ENCODE assay signal across 13 cellular contexts in the genomic region with DNA sequence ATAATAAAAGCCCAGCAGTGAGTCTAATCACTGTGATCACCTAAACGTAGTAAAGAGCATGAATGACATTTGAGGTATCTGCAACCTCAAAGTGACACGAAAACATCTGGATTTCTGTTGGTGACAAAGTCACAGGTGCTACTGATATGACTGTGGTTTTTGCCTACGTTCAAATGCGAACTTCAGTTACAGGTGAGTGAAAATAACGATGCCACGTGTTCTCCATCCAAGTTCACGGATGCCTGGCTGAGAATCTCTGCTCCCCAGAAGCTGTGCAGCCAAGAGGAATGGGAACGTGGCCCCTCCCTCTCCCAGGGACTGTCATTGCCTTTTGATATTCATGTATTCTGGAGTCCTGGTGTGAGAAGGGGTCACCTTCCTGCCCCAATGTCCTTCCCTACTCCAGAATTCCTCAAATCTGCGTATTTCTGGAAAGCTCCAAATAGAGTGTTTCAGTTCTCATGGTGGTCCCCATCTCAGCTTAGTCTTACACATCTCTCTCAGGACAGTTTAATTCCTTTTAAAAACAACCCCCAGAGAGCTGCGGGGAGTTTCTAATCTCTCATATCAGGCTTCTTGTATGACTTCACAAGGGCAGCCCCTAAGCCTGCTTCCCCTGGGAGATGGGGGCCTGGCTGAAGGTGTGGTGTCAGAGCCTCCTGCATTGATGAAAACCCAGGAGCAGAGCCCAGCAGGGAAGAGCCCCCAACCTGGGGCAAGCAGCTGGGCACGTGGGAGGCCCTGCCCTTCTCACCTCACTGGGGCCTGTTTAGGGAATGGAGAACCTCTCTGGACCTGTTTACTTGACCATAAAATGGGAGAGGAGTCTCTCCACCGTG. TPM values are rescaled to one million over a fixed set of nuclear protein-coding genes. Genes with fewer than 3 reads are reported as not detected.
DNase-seq lines count a peak whose midpoint lies in the region; ATAC-seq and TF ChIP-seq lines count a peak whose summit lies in the region.
"Had no signal": no experiment of that assay in that cellular context is flagged by ENCODE, and none has a peak within 500 bp of the region (broad histone marks: within the 10 kb centered on the region; RNA-seq: fewer than 3 reads in every experiment).

No MANE protein-coding gene starts in this region.

- no peak overlapping the region for H3K27ac ChIP-seq in neuronal stem cell (replicated peaks; ENCODE audit: low read length)
- peak overlapping the region in 1 of 4 donors; percentile 83 for H3K27ac ChIP-seq in Peyer's patch
- H3K27ac ChIP-seq: brain microvascular endothelial cell had no signal

- TF ChIP-seq CTCF in activated CD8-positive, alpha-beta T cell treated with anti-CD3 and anti-CD28 coated beads for 36 hours (IDR thresholded peaks at IDR 0.05): no peak
- no peak for TF ChIP-seq CTCF in Peyer's patch (IDR thresholded peaks at IDR 0.05)

- H3K4ac ChIP-seq in neuronal stem cell (ENCODE audit: low read length): no peak overlapping the region

- no peak overlapping the region for H3K9ac ChIP-seq in neuronal stem cell (ENCODE audit: low read depth, low read length, poor library complexity)

- H3K4me1 ChIP-seq in neuronal stem cell (ENCODE audit: control insufficient read depth in 2 of 2, insufficient read depth in 1 of 2, low read depth in 1 of 2, low read length in 2 of 2): peaks cover 0 to 3% of the 10 kb centered on the region in 2 donors
- H3K4me1 ChIP-seq in Peyer's patch: peaks cover 0 to 33% (median 9%) of the 10 kb centered on the region in 4 donors
- H3K4me1 ChIP-seq: HAP-1 had no signal

- H3K9me3 Mint-ChIP-seq in activated CD8-positive, alpha-beta T cell treated with anti-CD3 and anti-CD28 coated beads for 36 hours: peaks cover 5% of the 10 kb centered on the region

- H3K23ac ChIP-seq in neuronal stem cell (ENCODE audit: low read depth, low read length, poor library complexity): no peak overlapping the region

- H3K4me3 ChIP-seq in neuronal stem cell (ENCODE audit: low read length in 2 of 2) (no peak overlapping the region), Peyer's patch (no peak overlapping the region)
- H3K4me3 ChIP-seq: HAP-1, lung had no signal

- TF ChIP-seq POLR2A in Peyer's patch (IDR thresholded peaks at IDR 0.05): no peak

- peak; percentile 78 for DNase-seq in activated CD8-positive, alpha-beta T cell treated with anti-CD3 and anti-CD28 coated beads for 36 hours
- DNase-seq in neuronal stem cell (ENCODE audit: low spot score): no peak
- no peak for DNase-seq in DMS153 treated with DMSO at 0.1 percent for 48 hours (lab: John Stamatoyannopoulos, UW; ENCODE audit: unreplicated experiment)
- DNase-seq in Peyer's patch: no peak
- no peak for DNase-seq in NCI-H510A (lab: John Stamatoyannopoulos, UW)
- DNase-seq: brain microvascular endothelial cell, Karpas-422, NCI-H526 treated with DMSO at 0.1 percent for 48 hours had no signal

- peak overlapping the region; percentile 67 for H3K4me3 Mint-ChIP-seq in activated CD8-positive, alpha-beta T cell treated with anti-CD3 and anti-CD28 coated beads for 36 hours

- no peak overlapping the region for H2BK15ac ChIP-seq in neuronal stem cell (ENCODE audit: low read length)

- H2BK120ac ChIP-seq in neuronal stem cell (ENCODE audit: low read depth, low read length): no peak overlapping the region

- no peak overlapping the region for H2AK5ac ChIP-seq in neuronal stem cell (ENCODE audit: low read depth, low read length)

- peak overlapping the region; percentile 29 for H2AFZ ChIP-seq in neuronal stem cell (ENCODE audit: low read length)

- POLR2A ChIA-PET in activated CD8-positive, alpha-beta T cell treated with anti-CD3 and anti-CD28 coated beads for 36 hours (lab: Charles Lee): interaction anchor here (1.0 to 18.5 kb wide), 7 partner anchors 17 to 71 kb away, joined by 3 to 333 read pairs (median 4); a partner anchor contains a TSS

- peak overlapping the region; percentile 96 for H3K27ac Mint-ChIP-seq in activated CD8-positive, alpha-beta T cell treated with anti-CD3 and anti-CD28 coated beads for 36 hours

- CTCF ChIA-PET in activated CD8-positive, alpha-beta T cell treated with anti-CD3 and anti-CD28 coated beads for 36 hours (lab: Charles Lee): interaction anchor here (1.1 to 7.2 kb wide), 7 partner anchors 9 to 58 kb away, joined by 3 to 40 read pairs (median 5); no protein-coding TSS in a partner anchor

- H3K27me3 ChIP-seq in neuronal stem cell (ENCODE audit: control insufficient read depth in 3 of 3, insufficient read depth in 3 of 3, low read depth in 1 of 3, low read length in 3 of 3): peaks cover 0 to 8% (median 0%) of the 10 kb centered on the region in 3 experiments
- no peaks in the 10 kb centered on the region for H3K27me3 ChIP-seq in Peyer's patch
- H3K27me3 ChIP-seq: brain microvascular endothelial cell had no signal

- no peak overlapping the region for H3K4me2 ChIP-seq in neuronal stem cell (ENCODE audit: insufficient read depth, low read length, poor library complexity, severe bottlenecking)

- peaks cover 84% of the 10 kb centered on the region for H3K4me1 Mint-ChIP-seq in activated CD8-positive, alpha-beta T cell treated with anti-CD3 and anti-CD28 coated beads for 36 hours (ENCODE audit: low read depth)

- no peaks in the 10 kb centered on the region for H3K36me3 ChIP-seq in neuronal stem cell (replicated peaks in 1 of 2; ENCODE audit: control insufficient read depth in 2 of 2, insufficient read depth in 2 of 2, low read length in 2 of 2)
- no peaks in the 10 kb centered on the region for H3K36me3 ChIP-seq in Peyer's patch
- H3K36me3 ChIP-seq: brain microvascular endothelial cell, HAP-1 had no signal

- no CpG with 5 or more reads among the region's 12 CpGs for WGBS in neuronal stem cell (ENCODE audit: extremely low coverage in 2 of 2, insufficient read length in 2 of 2, insufficient replicate concordance in 1 of 2), 2 donors

- intact Hi-C loops in activated CD8-positive, alpha-beta T cell treated with anti-CD3 and anti-CD28 coated beads for 36 hours (cut with micrococcal nuclease): no loop called here

- no peak overlapping the region for H3K18ac ChIP-seq in neuronal stem cell (ENCODE audit: low read length)

- H3K27me3 Mint-ChIP-seq in activated CD8-positive, alpha-beta T cell treated with anti-CD3 and anti-CD28 coated beads for 36 hours: no peaks in the 10 kb centered on the region

- ATAC-seq in GM18520 (IDR thresholded peaks at IDR 0.05; ENCODE audit: unreplicated experiment) (peak; percentile 41), HG02678 (IDR thresholded peaks at IDR 0.05; ENCODE audit: unreplicated experiment) (peak; percentile 37)
- ATAC-seq in activated CD8-positive, alpha-beta T cell treated with anti-CD3 and anti-CD28 coated beads for 36 hours: peak; percentile 50

- no peak overlapping the region for H4K91ac ChIP-seq in neuronal stem cell (ENCODE audit: low read depth, low read length, poor library complexity)

- H3K14ac ChIP-seq in neuronal stem cell (ENCODE audit: low read length): no peak overlapping the region

- H3K79me1 ChIP-seq in neuronal stem cell (ENCODE audit: low read depth, low read length): peaks cover 1% of the 10 kb centered on the region

- H3K9me3 ChIP-seq in neuronal stem cell (replicated peaks in 1 of 2; ENCODE audit: control insufficient read depth in 2 of 2, insufficient read depth in 1 of 2, low read depth in 1 of 2, low read length in 2 of 2) (peaks cover 0 to 3% of the 10 kb centered on the region in 2 donors), Peyer's patch (no peaks in the 10 kb centered on the region)
- H3K9me3 ChIP-seq: HAP-1 had no signal

- H4K8ac ChIP-seq in neuronal stem cell (ENCODE audit: low read depth, low read length): no peak overlapping the region

- peaks cover 53% of the 10 kb centered on the region for H3K36me3 Mint-ChIP-seq in activated CD8-positive, alpha-beta T cell treated with anti-CD3 and anti-CD28 coated beads for 36 hours (ENCODE audit: low read depth)

- no peak overlapping the region for H2BK12ac ChIP-seq in neuronal stem cell (ENCODE audit: low read length)

- H2BK5ac ChIP-seq in neuronal stem cell (ENCODE audit: low read length): no peak overlapping the region

RNA-seq across cellular contexts. Expression of a gene that starts 25.8 kb away (rescaled TPM):
- total RNA-seq in activated CD8-positive, alpha-beta T cell treated with anti-CD3 and anti-CD28 coated beads for 36 hours: 10 to 100 TPM; 46.7 to 50.4 TPM
- 1.1 TPM for polyA plus RNA-seq in neuronal stem cell (2013, experiment 1 of 2)
- polyA plus RNA-seq in neuronal stem cell (2013, experiment 2 of 2): 0.89 TPM
- total RNA-seq in Peyer's patch: 10 to 100 TPM in 2 of 4 donors, 1 to 10 TPM in 2; 6.3 to 74.3 (median 10.3) TPM
- total RNA-seq: fibroblast of villous mesenchyme had no signal
